ENCODE assay signal across 30 cellular contexts in the genomic region with DNA sequence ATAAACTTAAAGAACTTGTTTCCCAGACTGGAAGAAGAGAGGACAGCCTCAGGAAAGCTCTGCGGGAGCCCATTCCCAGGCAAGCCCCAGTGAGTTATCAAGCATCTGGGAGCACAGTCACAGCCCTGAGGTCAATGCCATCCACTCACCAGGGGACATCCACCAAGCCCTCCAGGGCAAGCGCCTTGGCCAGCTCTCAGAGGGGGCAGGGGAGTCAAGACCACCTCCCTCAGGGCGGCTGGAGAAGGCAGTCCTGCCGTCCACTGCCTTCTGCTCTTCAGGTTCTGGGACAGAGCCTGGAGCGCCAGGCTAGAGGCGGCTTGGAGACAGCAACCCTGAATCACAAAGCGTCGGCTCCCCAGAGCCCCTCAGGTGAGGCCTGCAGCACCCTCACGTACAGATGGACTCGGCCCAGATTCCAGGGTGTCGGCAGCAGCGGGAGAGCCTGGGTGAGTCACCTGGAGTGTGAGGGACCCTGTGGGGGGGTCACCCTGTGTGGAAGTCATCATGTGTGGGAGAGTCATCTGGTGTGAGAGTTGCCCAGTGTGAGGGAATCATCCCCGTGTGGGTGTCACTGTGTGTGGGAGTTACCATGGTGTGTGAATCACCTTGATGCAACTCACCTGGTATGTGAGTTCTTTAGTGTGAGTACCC.
DNase-seq lines count a peak whose midpoint lies in the region; ATAC-seq and TF ChIP-seq lines count a peak whose summit lies in the region.
"Had no signal": no experiment of that assay in that cellular context is flagged by ENCODE, and none has a peak within 500 bp of the region (broad histone marks: within the 10 kb centered on the region; RNA-seq: fewer than 3 reads in every experiment).

No MANE protein-coding gene starts in this region.

- peak in 1 of 2 donors; percentile 47 for ATAC-seq in natural killer cell treated with Interleukin-12 subunit alpha and Interleukin-12 subunit beta and Interleukin-15 and Interleukin-18, amount 100 ng/mL, for 72 hours
- ATAC-seq in natural killer cell (no peak), esophagus mucosa (no peak), GM21619 (IDR thresholded peaks at IDR 0.05; ENCODE audit: unreplicated experiment) (no peak)
- ATAC-seq: activated naive CD8-positive, alpha-beta T cell treated with anti-CD3 and anti-CD28 coated beads, Interleukin-2, amount 50 U/mL, for 24 hours; Panc1; pancreas; stimulated activated naive B cell treated with anti-CD40 and anti-IgM and Interleukin-4, amounts not matched to agents 10 μg/mL and 1 μg/mL and 100 μg/mL, for 72 hours had no signal

- H3K9me3 ChIP-seq in colonic mucosa, result no peaks in the 10 kb centered on the region
- H3K9me3 ChIP-seq: BLaER1 treated with 17β-estradiol and CSF1 and Interleukin-3, amounts not matched to agents 10 nM and 100 nM; MG63; pancreas; thoracic aorta had no signal

- H3K36me3 Mint-ChIP-seq in natural killer cell treated with Interleukin-12 subunit alpha and Interleukin-12 subunit beta and Interleukin-15 and Interleukin-18, amount 100 ng/mL, for 72 hours, result no peaks in the 10 kb centered on the region
- H3K36me3 Mint-ChIP-seq in natural killer cell, result no peaks in the 10 kb centered on the region
- H3K36me3 Mint-ChIP-seq: stimulated activated naive B cell treated with anti-CD40 and anti-IgM and Interleukin-4, amounts not matched to agents 10 μg/mL and 1 μg/mL and 100 μg/mL, for 72 hours had no signal

- no peak overlapping the region for H3K4me3 Mint-ChIP-seq in natural killer cell treated with Interleukin-12 subunit alpha and Interleukin-12 subunit beta and Interleukin-15 and Interleukin-18, amount 100 ng/mL, for 72 hours
- H3K4me3 Mint-ChIP-seq in natural killer cell, result no peak overlapping the region
- H3K4me3 Mint-ChIP-seq: activated naive CD8-positive, alpha-beta T cell treated with anti-CD3 and anti-CD28 coated beads, Interleukin-2, amount 50 U/mL, for 24 hours; nephron progenitor cell; stimulated activated naive B cell treated with anti-CD40 and anti-IgM and Interleukin-4, amounts not matched to agents 10 μg/mL and 1 μg/mL and 100 μg/mL, for 72 hours had no signal

- H3K4me1 Mint-ChIP-seq in natural killer cell treated with Interleukin-12 subunit alpha and Interleukin-12 subunit beta and Interleukin-15 and Interleukin-18, amount 100 ng/mL, for 72 hours (ENCODE audit: low read depth in 2 of 2), result no peaks in the 10 kb centered on the region
- H3K4me1 Mint-ChIP-seq in natural killer cell, result no peaks in the 10 kb centered on the region
- H3K4me1 Mint-ChIP-seq: activated naive CD8-positive, alpha-beta T cell treated with anti-CD3 and anti-CD28 coated beads, Interleukin-2, amount 50 U/mL, for 24 hours; stimulated activated naive B cell treated with anti-CD40 and anti-IgM and Interleukin-4, amounts not matched to agents 10 μg/mL and 1 μg/mL and 100 μg/mL, for 72 hours had no signal

- no peaks in the 10 kb centered on the region for H3K4me1 ChIP-seq in colonic mucosa
- H3K4me1 ChIP-seq: BLaER1 treated with 17β-estradiol and CSF1 and Interleukin-3, amounts not matched to agents 10 nM and 100 nM; pancreas had no signal

- H3K27me3 ChIP-seq in colonic mucosa, result no peaks in the 10 kb centered on the region
- H3K27me3 ChIP-seq: BLaER1 treated with 17β-estradiol and CSF1 and Interleukin-3, amounts not matched to agents 10 nM and 100 nM; dorsolateral prefrontal cortex; pancreas had no signal

- no peaks in the 10 kb centered on the region for H3K36me3 ChIP-seq in colonic mucosa
- H3K36me3 ChIP-seq: BLaER1 treated with 17β-estradiol and CSF1 and Interleukin-3, amounts not matched to agents 10 nM and 100 nM; MG63; pancreas; thoracic aorta had no signal

- intact Hi-C loops in natural killer cell (cut with micrococcal nuclease) (no loop called here), colonic mucosa (cut with DNase I) (no loop called here), posterior vena cava (cut with DNase I) (no loop called here)

- DNase-seq in natural killer cell treated with Interleukin-12 subunit alpha and Interleukin-12 subunit beta and Interleukin-15 and Interleukin-18, amount 100 ng/mL, for 72 hours (ENCODE audit: low spot score), result peak; percentile 51
- DNase-seq in natural killer cell (no peak), colonic mucosa (peak; percentile 4), posterior vena cava (ENCODE audit: low spot score) (peak; percentile 74), superior temporal gyrus (ENCODE audit: extremely low spot score) (no peak)
- DNase-seq: activated CD4-positive, CD25-positive, alpha-beta regulatory T cell; activated gamma-delta T cell treated with Interleukin-2 at 50 U/mL for 16 hours; activated naive CD8-positive, alpha-beta T cell treated with anti-CD3 and anti-CD28 coated beads, Interleukin-2, amount 50 U/mL, for 24 hours; Calu3; DMS79 treated with DMSO at 0.1 percent for 48 hours; glutamatergic neuron; KG1; MG63; NCI-H1417; NCI-H2081; NCI-H2227 treated with DMSO at 0.1 percent for 48 hours; NCI-H526 treated with DMSO at 0.1 percent for 48 hours; nephron progenitor cell; pancreas; right cardiac atrium; stimulated activated CD4-positive, alpha-beta T cell treated with anti-CD3 and anti-CD28 coated beads, Interleukin-4, amount 100 ng/mL, for 24 hours; stimulated activated naive B cell treated with anti-CD40 and anti-IgM and Interleukin-4, amounts not matched to agents 10 μg/mL and 1 μg/mL and 100 μg/mL, for 72 hours; T-helper 1 cell had no signal

- H3K27ac Mint-ChIP-seq in natural killer cell treated with Interleukin-12 subunit alpha and Interleukin-12 subunit beta and Interleukin-15 and Interleukin-18, amount 100 ng/mL, for 72 hours, result no peak overlapping the region
- H3K27ac Mint-ChIP-seq in natural killer cell, result no peak overlapping the region
- H3K27ac Mint-ChIP-seq: activated naive CD8-positive, alpha-beta T cell treated with anti-CD3 and anti-CD28 coated beads, Interleukin-2, amount 50 U/mL, for 24 hours; nephron progenitor cell; stimulated activated naive B cell treated with anti-CD40 and anti-IgM and Interleukin-4, amounts not matched to agents 10 μg/mL and 1 μg/mL and 100 μg/mL, for 72 hours had no signal

- no peak for TF ChIP-seq CTCF in natural killer cell (IDR thresholded peaks at IDR 0.05)
- TF ChIP-seq CTCF in colonic mucosa (IDR thresholded peaks at IDR 0.05), result no peak

- no peak overlapping the region for H3K4me3 ChIP-seq in colonic mucosa
- H3K4me3 ChIP-seq: BLaER1 treated with 17β-estradiol and CSF1 and Interleukin-3, amounts not matched to agents 10 nM and 100 nM; dorsolateral prefrontal cortex; lung; MG63; pancreas; thoracic aorta had no signal

- no peaks in the 10 kb centered on the region for H3K9me3 Mint-ChIP-seq in natural killer cell treated with Interleukin-12 subunit alpha and Interleukin-12 subunit beta and Interleukin-15 and Interleukin-18, amount 100 ng/mL, for 72 hours
- H3K9me3 Mint-ChIP-seq in natural killer cell, result no peaks in the 10 kb centered on the region
- H3K9me3 Mint-ChIP-seq: activated naive CD8-positive, alpha-beta T cell treated with anti-CD3 and anti-CD28 coated beads, Interleukin-2, amount 50 U/mL, for 24 hours; nephron progenitor cell had no signal

- peaks cover 14 to 25% of the 10 kb centered on the region in 2 donors for H3K27me3 Mint-ChIP-seq in natural killer cell treated with Interleukin-12 subunit alpha and Interleukin-12 subunit beta and Interleukin-15 and Interleukin-18, amount 100 ng/mL, for 72 hours
- peaks cover 9 to 11% of the 10 kb centered on the region in 2 donors for H3K27me3 Mint-ChIP-seq in natural killer cell (ENCODE audit: low read depth in 2 of 2)

- H3K9ac ChIP-seq in colonic mucosa (ENCODE audit: low read depth in 2 of 2, low read length in 2 of 2), result no peak overlapping the region
- H3K9ac ChIP-seq: BLaER1 treated with 17β-estradiol and CSF1 and Interleukin-3, amounts not matched to agents 10 nM and 100 nM had no signal

- no peak overlapping the region for H3K27ac ChIP-seq in colonic mucosa
- H3K27ac ChIP-seq: BLaER1 treated with 17β-estradiol and CSF1 and Interleukin-3, amounts not matched to agents 10 nM and 100 nM; pancreas; thoracic aorta had no signal

Comparison
In these comparisons a context has a peak if more than half of its experiments do, and no peak if none do; other contexts are left out.
1. DNase-seq: peak in natural killer cell treated with Interleukin-12 subunit alpha and Interleukin-12 subunit beta and Interleukin-15 and Interleukin-18, amount 100 ng/mL, for 72 hours (single experiment), colonic mucosa (single experiment) and posterior vena cava (single experiment); none in natural killer cell (single experiment) and superior temporal gyrus (single experiment).